In genomic region chr9:33408087-33408486, GRCh38 we compare ENCODE assay signal across 14 cellular contexts. TPM values are rescaled to one million over a fixed set of nuclear protein-coding genes. Genes with fewer than 3 reads are reported as not detected.
"Had no signal": no experiment of that assay in that cellular context is flagged by ENCODE, and none has a peak within 500 bp of the region (broad histone marks: within the 10 kb centered on the region; RNA-seq: fewer than 3 reads in every experiment).

No MANE protein-coding gene starts in this region.

- H3K9me3 ChIP-seq: transverse colon had no signal

- H3K27ac ChIP-seq: epithelial cell of prostate, hepatocyte, transverse colon had no signal

- H3K27me3 ChIP-seq: hepatocyte, transverse colon had no signal

- H3K4me3 ChIP-seq: hepatocyte, skin epidermis, transverse colon had no signal

- H3K79me2 ChIP-seq: hepatocyte had no signal

- H3K36me3 ChIP-seq: transverse colon had no signal

- FAIRE-seq: astrocyte had no signal

- ATAC-seq: activated naive CD8-positive, alpha-beta T cell treated with anti-CD3 and anti-CD28 coated beads, Interleukin-2, amount 50 U/mL, for 24 hours; activated T-cell treated with anti-CD3 and anti-CD28 coated beads, Interleukin-2, amount 50 U/mL, for 72 hours had no signal

- H2AFZ ChIP-seq: hepatocyte had no signal

- H3K4me2 ChIP-seq: hepatocyte had no signal

- DNase-seq: activated CD4-positive, alpha-beta T cell treated with anti-CD3 and anti-CD28 coated beads, Interleukin-2, amount 50 U/mL, for 4 hours; activated naive CD8-positive, alpha-beta T cell treated with anti-CD3 and anti-CD28 coated beads, Interleukin-2, amount 50 U/mL, for 24 hours; activated T-cell treated with anti-CD3 and anti-CD28 coated beads, Interleukin-2, amount 50 U/mL, for 72 hours; caudate nucleus; cortex of kidney; effector memory CD4-positive, alpha-beta T cell; kidney glomerular epithelial cell; retina; stimulated activated CD4-positive, alpha-beta T cell treated with anti-CD3 and anti-CD28 coated beads, Interleukin-4, amount 100 ng/mL, for 4 hours; transverse colon had no signal

RNA-seq across cellular contexts. Expression of gene AQP7, which starts 5.7 kb away (rescaled TPM):
- total RNA-seq: activated T-cell treated with anti-CD3 and anti-CD28 coated beads, Interleukin-2, amount 50 U/mL, for 72 hours had no signal
